In the genomic region with DNA sequence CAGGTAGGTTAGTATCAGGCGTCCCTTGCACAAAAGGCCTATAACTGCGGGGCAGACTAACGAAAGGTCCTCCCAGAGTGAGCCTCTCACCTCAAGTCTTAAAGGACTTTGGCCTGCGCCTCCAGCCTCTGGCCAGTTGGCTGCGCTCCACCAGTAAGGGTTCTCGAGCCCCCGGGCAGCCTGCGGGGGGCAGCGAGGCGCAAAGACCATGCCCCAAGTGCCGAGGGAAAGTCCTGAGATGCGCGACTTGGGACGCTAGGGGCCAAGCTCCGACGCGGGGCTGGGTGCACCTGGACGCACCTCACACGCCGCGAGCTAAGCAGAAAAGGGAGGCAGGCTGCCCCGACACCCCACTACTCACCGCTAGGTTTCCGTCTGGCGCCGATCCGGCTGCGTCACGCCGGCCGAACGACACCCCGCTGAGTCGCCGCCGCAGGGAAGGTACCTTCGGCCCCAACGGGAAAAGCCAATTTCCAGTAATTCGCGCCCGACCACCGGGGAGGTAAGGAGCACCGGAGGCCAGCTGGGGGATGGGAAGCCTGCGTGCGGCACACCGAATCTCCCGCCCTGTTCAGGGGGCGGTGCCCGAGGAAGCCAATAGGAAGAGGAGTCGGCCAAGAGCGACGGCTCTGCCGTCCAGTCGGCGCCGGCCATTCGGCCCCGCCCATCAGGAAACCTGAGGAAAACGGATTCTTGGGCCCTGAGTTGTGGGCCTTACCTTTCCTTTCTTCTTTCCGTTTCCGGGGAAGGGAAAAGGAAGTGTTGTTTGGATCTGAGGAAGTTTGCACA, we compare ENCODE assay signal across 8 cellular contexts. TPM values are rescaled to one million over a fixed set of nuclear protein-coding genes. Genes with fewer than 3 reads are reported as not detected.
A peak's percentile ranks its signal among the peaks of the same experiment; 100 is the strongest.
DNase-seq lines count a peak whose midpoint lies in the region; ATAC-seq and TF ChIP-seq lines count a peak whose summit lies in the region.

A gene (minus strand): TSS at position 532 of the 789 bp plus-strand sequence. CDS start 5,537 bp downstream, outside the sequence.

- H3K36me3 ChIP-seq in lung (ENCODE audit: control insufficient read depth in 2 of 2, insufficient read depth in 2 of 2, low read length in 2 of 2), result peaks cover 0 to 2% of the 10 kb centered on the region in 2 donors

- WGBS in lung, 2 donors, result 0% methylated on average over 61 of the region's 61 CpGs

- H3K9me3 ChIP-seq in lung (ENCODE audit: control insufficient read depth in 2 of 2, insufficient read depth in 1 of 2, low read length in 1 of 2), result no peaks in the 10 kb centered on the region

- peaks cover 3 to 8% of the 10 kb centered on the region in 2 donors for H3K4me1 ChIP-seq in lung (ENCODE audit: control insufficient read depth in 2 of 2, insufficient read depth in 2 of 2, low read length in 2 of 2)

- no peaks in the 10 kb centered on the region for H3K27me3 ChIP-seq in lung (ENCODE audit: control insufficient read depth, insufficient read depth)

- peak; percentile 97 for DNase-seq in COLO829 (ENCODE audit: low spot score)
- peak; percentile 93 for DNase-seq in HS-5 (ENCODE audit: low read depth)
- peak; percentile 52 for DNase-seq in NK-92 (lab: John Stamatoyannopoulos, UW; ENCODE audit: unreplicated experiment)
- DNase-seq in activated CD8-positive, alpha-beta memory T cell treated with anti-CD3 and anti-CD28 coated beads for 1 hour (ENCODE audit: extremely low read depth in 1 of 2, low read depth in 1 of 2), result peak; percentile 77 to 84
- DNase-seq in effector CD8-positive, alpha-beta T cell (lab: John Stamatoyannopoulos, UW), result peak; percentile 89
- DNase-seq in lung (ENCODE audit: low spot score), result peak; percentile 93
- DNase-seq in stimulated activated CD4-positive, alpha-beta T cell treated with anti-CD3 and anti-CD28 coated beads, TNF-alpha, amount 100 ng/mL, for 4 hours (ENCODE audit: low read depth in 3 of 3), result peak; percentile 83 to 87 (median 86)

- peak within 1 kb of the TSS; percentile 63 for H3K4me3 ChIP-seq in lung

- ATAC-seq in GM19468 (IDR thresholded peaks at IDR 0.05; ENCODE audit: extremely low read depth, unreplicated experiment) (peak; percentile 78), lung (ENCODE audit: insufficient read depth, low FRiP score) (peak; percentile 100)

- peak within 1 kb of the TSS; percentile 88 to 93 for H3K27ac ChIP-seq in lung (ENCODE audit: low read depth in 1 of 2, low read length in 1 of 2)

- peak; percentile 34 for TF ChIP-seq CTCF in lung (IDR thresholded peaks at IDR 0.05; ENCODE audit: control extremely low read depth, extremely low read depth)

RNA-seq across cellular contexts. Expression of the gene that starts here (rescaled TPM):
- total RNA-seq in lung, result 10 to 100 TPM; 21.1 to 34.8 TPM
- 10 to 100 TPM in 1 of 2 donors, 1 to 10 TPM in 1; 6.0 to 11.6 TPM for polyA plus RNA-seq in lung

Comparison
In these comparisons a context has a peak if more than half of its experiments do, and no peak if none do; other contexts are left out.
1. Peak in every context shown above with its lines: DNase-seq, ATAC-seq, H3K4me3 ChIP-seq and H3K27ac ChIP-seq.